9 cellular contexts compared by ENCODE assay signal in the genomic region with DNA sequence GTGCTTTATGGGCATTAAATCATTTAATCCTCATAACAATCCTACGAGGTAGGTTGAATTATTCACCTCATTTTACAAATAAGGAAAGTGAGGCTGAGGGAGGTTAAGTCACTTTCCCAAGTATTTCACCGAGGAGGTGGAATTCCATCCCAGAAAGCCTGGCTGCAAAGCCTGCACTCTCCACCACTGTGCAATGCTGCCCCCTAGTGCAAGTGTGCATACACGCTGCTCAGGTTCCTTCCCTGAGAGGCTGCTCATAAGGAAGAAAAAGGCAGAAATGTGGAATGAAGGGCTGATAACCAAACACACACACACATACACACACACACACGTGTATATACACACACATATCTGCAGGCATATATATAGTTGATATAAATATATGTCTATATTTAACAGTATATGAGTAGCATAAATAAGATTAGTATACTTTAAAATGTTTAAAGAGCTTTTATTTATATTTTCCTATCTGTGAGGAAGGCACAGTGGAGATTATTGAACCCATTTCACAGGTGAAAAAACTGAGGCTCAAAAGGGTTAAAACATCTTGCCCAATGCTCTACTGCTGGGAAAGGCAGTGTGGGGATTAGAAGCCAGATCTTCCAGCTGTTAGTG.
DNase-seq lines count a peak whose midpoint lies in the region; ATAC-seq, FAIRE-seq and TF ChIP-seq lines count a peak whose summit lies in the region.
"Had no signal": no experiment of that assay in that cellular context is flagged by ENCODE, and none has a peak within 500 bp of the region (broad histone marks: within the 10 kb centered on the region; RNA-seq: fewer than 3 reads in every experiment).

No MANE protein-coding gene starts in this region.

- no peak for TF ChIP-seq POLR2A in H54 (IDR thresholded peaks at IDR 0.05; ENCODE audit: low read depth, low read length)

- FAIRE-seq in H54 (lab: Jason Lieb, UNC): peak; percentile 48

- no peak overlapping the region for H3K4me3 ChIP-seq in fibroblast of mammary gland (ENCODE audit: control insufficient read depth, low read depth, low read length)

- DNase-seq in stimulated activated CD4-positive, alpha-beta T cell treated with anti-CD3 and anti-CD28 coated beads, Interleukin-12 subunit alpha, Interleukin-12 subunit beta, amount 100 ng/mL, for 48 hours (ENCODE audit: low read depth in 2 of 3, low spot score in 1 of 3): peak in 2 of 3 donors; percentile 2 to 3
- no peak for DNase-seq in stimulated activated CD4-positive, alpha-beta T cell treated with anti-CD3 and anti-CD28 coated beads, Interleukin-4, amount 100 ng/mL, for 4 hours
- DNase-seq in H54 (ENCODE audit: insufficient read length, low spot score) (peak; percentile 12), MV-4-11 (lab: John Stamatoyannopoulos, UW) (peak; percentile 10), SW 1271 (lab: John Stamatoyannopoulos, UW) (peak; percentile 16 to 17), fibroblast of mammary gland (ENCODE audit: low read depth) (peak; percentile 73), nucleus accumbens (lab: John Stamatoyannopoulos, UW) (peak in 49 of 56 donors; percentile 8 to 84 (median 39))
- DNase-seq: naive B cell had no signal

- no peak for ATAC-seq in HG02642 (IDR thresholded peaks at IDR 0.05; ENCODE audit: poor library complexity, unreplicated experiment)

- TF ChIP-seq CTCF in fibroblast of mammary gland (conservative IDR thresholded peaks at IDR 0.05; ENCODE audit: control insufficient read depth, insufficient read depth, low read depth, low read length): peak; percentile 99

Comparison
In these comparisons a context has a peak if more than half of its experiments do, and no peak if none do; other contexts are left out.
1. DNase-seq: peak in stimulated activated CD4-positive, alpha-beta T cell treated with anti-CD3 and anti-CD28 coated beads, Interleukin-12 subunit alpha, Interleukin-12 subunit beta, amount 100 ng/mL, for 48 hours (2 of 3), H54 (single experiment), MV-4-11 (single experiment), SW 1271 (2 of 2), fibroblast of mammary gland (single experiment) and nucleus accumbens (49 of 56); none in stimulated activated CD4-positive, alpha-beta T cell treated with anti-CD3 and anti-CD28 coated beads, Interleukin-4, amount 100 ng/mL, for 4 hours (0 of 2).